Comparison of ENCODE assay signal across 1 cellular context in genomic region chr4:22515145-22515887, GRCh38.
TF ChIP-seq lines count a peak whose summit lies in the region.

No MANE protein-coding gene starts in this region.

TF ChIP-seq in HepG2, 621 proteins besides CTCF, POLR2A, EP300 and RAD21 (continued from another document and continues in another):
- TF ChIP-seq ATF7 (IDR thresholded peaks at IDR 0.05) (no peak), ATF7 (CRISPR knock-in tag; IDR thresholded peaks at IDR 0.05) (no peak), NR2C2 (CRISPR knock-in tag; IDR thresholded peaks at IDR 0.05; ENCODE audit: borderline replicate concordance) (no peak), ZBTB10 (CRISPR knock-in tag; IDR thresholded peaks at IDR 0.05; ENCODE audit: borderline replicate concordance) (no peak), ZNF777 (CRISPR knock-in tag; IDR thresholded peaks at IDR 0.05) (no peak), LCORL (IDR thresholded peaks at IDR 0.05) (no peak), LCORL (CRISPR knock-in tag; IDR thresholded peaks at IDR 0.05) (no peak), ZNF263 (CRISPR knock-in tag; IDR thresholded peaks at IDR 0.05) (peak; percentile 49; the same call in 1 of the 2 replicates), ZNF441 (CRISPR knock-in tag; IDR thresholded peaks at IDR 0.05; ENCODE audit: borderline replicate concordance) (0 out of 2 replicates have a peak, but pooled peaks have one; percentile 23), ZNF597 (CRISPR knock-in tag; IDR thresholded peaks at IDR 0.05) (no peak), SMAD1 (CRISPR knock-in tag; IDR thresholded peaks at IDR 0.05; ENCODE audit: borderline replicate concordance, low read depth) (no peak), MED13 (CRISPR knock-in tag; IDR thresholded peaks at IDR 0.05) (no peak), SIX4 (CRISPR knock-in tag; IDR thresholded peaks at IDR 0.05) (0 out of 2 replicates have a peak, but pooled peaks have one; percentile 27), NKX3-1 (CRISPR knock-in tag; IDR thresholded peaks at IDR 0.05) (peak; percentile 65; the same call in 1 of the 2 replicates), ZNF629 (CRISPR knock-in tag; conservative IDR thresholded peaks at IDR 0.05) (peak; percentile 42), ZMAT3 (CRISPR knock-in tag; conservative IDR thresholded peaks at IDR 0.05) (peak; percentile 52; the same call in 1 of the 2 replicates), MTF2 (CRISPR knock-in tag; IDR thresholded peaks at IDR 0.05; ENCODE audit: borderline replicate concordance) (no peak), RFXAP (CRISPR knock-in tag; IDR thresholded peaks at IDR 0.05; ENCODE audit: borderline replicate concordance) (0 out of 2 replicates have a peak, but pooled peaks have one; percentile 20), ZNF232 (CRISPR knock-in tag; IDR thresholded peaks at IDR 0.05; ENCODE audit: borderline replicate concordance) (peak; percentile 91; the same call in 1 of the 2 replicates), PHB2 (IDR thresholded peaks at IDR 0.05; ENCODE audit: partially characterized antibody) (no peak), ZXDC (CRISPR knock-in tag; IDR thresholded peaks at IDR 0.05) (0 out of 2 replicates have a peak, but pooled peaks have one; percentile 43), ZNF276 (CRISPR knock-in tag; IDR thresholded peaks at IDR 0.05; ENCODE audit: low read depth) (no peak), SYNCRIP (IDR thresholded peaks at IDR 0.05; ENCODE audit: insufficient read depth, low read depth, low read length) (no peak), SAFB2 (CRISPR knock-in tag; IDR thresholded peaks at IDR 0.05; ENCODE audit: borderline replicate concordance, low read depth) (no peak), ZNF326 (CRISPR knock-in tag; IDR thresholded peaks at IDR 0.05; ENCODE audit: borderline replicate concordance) (no peak), ARNT2 (CRISPR knock-in tag; IDR thresholded peaks at IDR 0.05; ENCODE audit: low read depth) (no peak), KMT2B (CRISPR knock-in tag; IDR thresholded peaks at IDR 0.05) (peak; percentile 51; the same call in 1 of the 2 replicates), NR0B2 (CRISPR knock-in tag; IDR thresholded peaks at IDR 0.05) (peak; percentile 88), MXI1 (IDR thresholded peaks at IDR 0.05; ENCODE audit: borderline replicate concordance, low read depth, low read length) (peak; percentile 86; the same call in 2 of the 3 replicates), ERF (CRISPR knock-in tag; IDR thresholded peaks at IDR 0.05) (peak; percentile 37; the same call in 1 of the 2 replicates), ZNF724P (CRISPR knock-in tag; IDR thresholded peaks at IDR 0.05; ENCODE audit: borderline replicate concordance) (no peak), NFIB (CRISPR knock-in tag; IDR thresholded peaks at IDR 0.05; ENCODE audit: borderline replicate concordance) (no peak), HHEX (CRISPR knock-in tag; IDR thresholded peaks at IDR 0.05) (no peak), GATAD1 (CRISPR knock-in tag; IDR thresholded peaks at IDR 0.05) (0 out of 2 replicates have a peak, but pooled peaks have one; percentile 11), ZNF235 (CRISPR knock-in tag; IDR thresholded peaks at IDR 0.05; ENCODE audit: borderline replicate concordance) (no peak), PREB (CRISPR knock-in tag; IDR thresholded peaks at IDR 0.05) (0 out of 2 replicates have a peak, but pooled peaks have one; percentile 81), ZNF460 (CRISPR knock-in tag; IDR thresholded peaks at IDR 0.05; ENCODE audit: borderline replicate concordance) (no peak), ZNF136 (CRISPR knock-in tag; IDR thresholded peaks at IDR 0.05; ENCODE audit: low read depth) (no peak), SALL1 (CRISPR knock-in tag; IDR thresholded peaks at IDR 0.05) (peak; percentile 89), FOSL2 (CRISPR knock-in tag; IDR thresholded peaks at IDR 0.05) (peak; percentile 46), HMG20B (CRISPR knock-in tag; conservative IDR thresholded peaks at IDR 0.05) (peak; percentile 54; the same call in 1 of the 2 replicates), ZNF780A (CRISPR knock-in tag; IDR thresholded peaks at IDR 0.05) (no peak), HOXA9 (CRISPR knock-in tag; IDR thresholded peaks at IDR 0.05; ENCODE audit: borderline replicate concordance) (no peak; the same call in 1 of the 2 replicates), NAIF1 (CRISPR knock-in tag; IDR thresholded peaks at IDR 0.05; ENCODE audit: borderline replicate concordance) (peak; percentile 72; the same call in 1 of the 2 replicates), KDM5B (CRISPR knock-in tag; IDR thresholded peaks at IDR 0.05; ENCODE audit: borderline replicate concordance) (peak; percentile 57; the same call in 1 of the 2 replicates), SMAD9 (CRISPR knock-in tag; IDR thresholded peaks at IDR 0.05) (no peak), GRHL1 (CRISPR knock-in tag; conservative IDR thresholded peaks at IDR 0.05) (no peak), KDM1A (CRISPR knock-in tag; IDR thresholded peaks at IDR 0.05) (no peak), HBP1 (CRISPR knock-in tag; IDR thresholded peaks at IDR 0.05; ENCODE audit: low read depth) (no peak)
- TF ChIP-seq, protein P1, sequence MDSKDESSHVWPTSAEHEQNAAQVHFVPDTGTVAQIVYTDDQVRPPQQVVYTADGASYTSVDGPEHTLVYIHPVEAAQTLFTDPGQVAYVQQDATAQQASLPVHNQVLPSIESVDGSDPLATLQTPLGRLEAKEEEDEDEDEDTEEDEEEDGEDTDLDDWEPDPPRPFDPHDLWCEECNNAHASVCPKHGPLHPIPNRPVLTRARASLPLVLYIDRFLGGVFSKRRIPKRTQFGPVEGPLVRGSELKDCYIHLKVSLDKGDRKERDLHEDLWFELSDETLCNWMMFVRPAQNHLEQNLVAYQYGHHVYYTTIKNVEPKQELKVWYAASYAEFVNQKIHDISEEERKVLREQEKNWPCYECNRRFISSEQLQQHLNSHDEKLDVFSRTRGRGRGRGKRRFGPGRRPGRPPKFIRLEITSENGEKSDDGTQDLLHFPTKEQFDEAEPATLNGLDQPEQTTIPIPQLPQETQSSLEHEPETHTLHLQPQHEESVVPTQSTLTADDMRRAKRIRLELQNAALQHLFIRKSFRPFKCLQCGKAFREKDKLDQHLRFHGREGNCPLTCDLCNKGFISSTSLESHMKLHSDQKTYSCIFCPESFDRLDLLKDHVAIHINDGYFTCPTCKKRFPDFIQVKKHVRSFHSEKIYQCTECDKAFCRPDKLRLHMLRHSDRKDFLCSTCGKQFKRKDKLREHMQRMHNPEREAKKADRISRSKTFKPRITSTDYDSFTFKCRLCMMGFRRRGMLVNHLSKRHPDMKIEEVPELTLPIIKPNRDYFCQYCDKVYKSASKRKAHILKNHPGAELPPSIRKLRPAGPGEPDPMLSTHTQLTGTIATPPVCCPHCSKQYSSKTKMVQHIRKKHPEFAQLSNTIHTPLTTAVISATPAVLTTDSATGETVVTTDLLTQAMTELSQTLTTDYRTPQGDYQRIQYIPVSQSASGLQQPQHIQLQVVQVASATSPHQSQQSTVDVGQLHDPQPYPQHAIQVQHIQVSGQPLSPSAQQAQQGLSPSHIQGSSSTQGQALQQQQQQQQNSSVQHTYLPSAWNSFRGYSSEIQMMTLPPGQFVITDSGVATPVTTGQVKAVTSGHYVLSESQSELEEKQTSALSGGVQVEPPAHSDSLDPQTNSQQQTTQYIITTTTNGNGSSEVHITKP (CRISPR knock-in tag; IDR thresholded peaks at IDR 0.05; ENCODE audit: low read depth), result 0 out of 2 replicates have a peak, but pooled peaks have one; percentile 38
